Comparison of ENCODE assay signal across 8 cellular contexts in genomic region chr3:49553690-49554634, GRCh38. TPM values are rescaled to one million over a fixed set of nuclear protein-coding genes. Genes with fewer than 3 reads are reported as not detected.
DNase-seq lines count a peak whose midpoint lies in the region; ATAC-seq and TF ChIP-seq lines count a peak whose summit lies in the region.

A gene with protein sequence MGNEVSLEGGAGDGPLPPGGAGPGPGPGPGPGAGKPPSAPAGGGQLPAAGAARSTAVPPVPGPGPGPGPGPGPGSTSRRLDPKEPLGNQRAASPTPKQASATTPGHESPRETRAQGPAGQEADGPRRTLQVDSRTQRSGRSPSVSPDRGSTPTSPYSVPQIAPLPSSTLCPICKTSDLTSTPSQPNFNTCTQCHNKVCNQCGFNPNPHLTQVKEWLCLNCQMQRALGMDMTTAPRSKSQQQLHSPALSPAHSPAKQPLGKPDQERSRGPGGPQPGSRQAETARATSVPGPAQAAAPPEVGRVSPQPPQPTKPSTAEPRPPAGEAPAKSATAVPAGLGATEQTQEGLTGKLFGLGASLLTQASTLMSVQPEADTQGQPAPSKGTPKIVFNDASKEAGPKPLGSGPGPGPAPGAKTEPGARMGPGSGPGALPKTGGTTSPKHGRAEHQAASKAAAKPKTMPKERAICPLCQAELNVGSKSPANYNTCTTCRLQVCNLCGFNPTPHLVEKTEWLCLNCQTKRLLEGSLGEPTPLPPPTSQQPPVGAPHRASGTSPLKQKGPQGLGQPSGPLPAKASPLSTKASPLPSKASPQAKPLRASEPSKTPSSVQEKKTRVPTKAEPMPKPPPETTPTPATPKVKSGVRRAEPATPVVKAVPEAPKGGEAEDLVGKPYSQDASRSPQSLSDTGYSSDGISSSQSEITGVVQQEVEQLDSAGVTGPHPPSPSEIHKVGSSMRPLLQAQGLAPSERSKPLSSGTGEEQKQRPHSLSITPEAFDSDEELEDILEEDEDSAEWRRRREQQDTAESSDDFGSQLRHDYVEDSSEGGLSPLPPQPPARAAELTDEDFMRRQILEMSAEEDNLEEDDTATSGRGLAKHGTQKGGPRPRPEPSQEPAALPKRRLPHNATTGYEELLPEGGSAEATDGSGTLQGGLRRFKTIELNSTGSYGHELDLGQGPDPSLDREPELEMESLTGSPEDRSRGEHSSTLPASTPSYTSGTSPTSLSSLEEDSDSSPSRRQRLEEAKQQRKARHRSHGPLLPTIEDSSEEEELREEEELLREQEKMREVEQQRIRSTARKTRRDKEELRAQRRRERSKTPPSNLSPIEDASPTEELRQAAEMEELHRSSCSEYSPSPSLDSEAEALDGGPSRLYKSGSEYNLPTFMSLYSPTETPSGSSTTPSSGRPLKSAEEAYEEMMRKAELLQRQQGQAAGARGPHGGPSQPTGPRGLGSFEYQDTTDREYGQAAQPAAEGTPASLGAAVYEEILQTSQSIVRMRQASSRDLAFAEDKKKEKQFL (N-terminal part only) (plus strand): TSS chr3:49554477. CDS start chr3:49554603, 126 bp downstream.

- no peaks in the 10 kb centered on the region for H3K79me2 ChIP-seq in neural progenitor cell (ENCODE audit: low read depth)

- peak within 1 kb of the TSS; percentile 1 for H3K27ac ChIP-seq in foreskin keratinocyte
- H3K27ac ChIP-seq in neural progenitor cell = no peak within 1 kb of the TSS
- H3K27ac ChIP-seq in stomach smooth muscle (ENCODE audit: low read length) = peak within 1 kb of the TSS; percentile 66

- peaks cover 11% of the 10 kb centered on the region for H3K27me3 Mint-ChIP-seq in neural progenitor cell (ENCODE audit: insufficient read depth, low read depth)

- TF ChIP-seq CTCF in foreskin keratinocyte (conservative IDR thresholded peaks at IDR 0.05) (no peak), neural progenitor cell (IDR thresholded peaks at IDR 0.05) (no peak)

- H3K36me3 ChIP-seq in H7 (replicated peaks; ENCODE audit: control insufficient read depth, insufficient read depth, low read length) (no peaks in the 10 kb centered on the region), MG63 (no peaks in the 10 kb centered on the region), neural progenitor cell (no peaks in the 10 kb centered on the region), stomach smooth muscle (ENCODE audit: control insufficient read depth in 2 of 2, insufficient read depth in 2 of 2, low read length in 2 of 2) (no peaks in the 10 kb centered on the region)

- peak within 1 kb of the TSS; percentile 86 for H3K4me2 ChIP-seq in neural progenitor cell

- no peaks in the 10 kb centered on the region for H3K9me3 Mint-ChIP-seq in neural progenitor cell

- H3K4me1 ChIP-seq in foreskin keratinocyte = no peaks in the 10 kb centered on the region
- H3K4me1 ChIP-seq in neural progenitor cell = peaks cover 13% of the 10 kb centered on the region
- peaks cover 19% of the 10 kb centered on the region for H3K4me1 ChIP-seq in stomach smooth muscle (ENCODE audit: control insufficient read depth, insufficient read depth, low read length)

- H3K4me1 Mint-ChIP-seq in neural progenitor cell = peaks cover 23% of the 10 kb centered on the region

- H3K36me3 Mint-ChIP-seq in neural progenitor cell = peaks cover 3% of the 10 kb centered on the region

- H3K9ac ChIP-seq in neural progenitor cell (peak within 1 kb of the TSS; percentile 23), stomach smooth muscle (ENCODE audit: low read length in 2 of 2) (peak within 1 kb of the TSS; percentile 73 to 80)

- H4K20me1 ChIP-seq in neural progenitor cell (ENCODE audit: low read depth) = peaks cover 12% of the 10 kb centered on the region

- peak within 1 kb of the TSS; percentile 99 for H3K4me3 Mint-ChIP-seq in neural progenitor cell

- no peaks in the 10 kb centered on the region for H3K9me3 ChIP-seq in MG63
- no peaks in the 10 kb centered on the region for H3K9me3 ChIP-seq in neural progenitor cell (ENCODE audit: low read depth)
- no peaks in the 10 kb centered on the region for H3K9me3 ChIP-seq in stomach smooth muscle (ENCODE audit: control insufficient read depth in 2 of 2, low read length in 2 of 2)

- H2AFZ ChIP-seq in neural progenitor cell (replicated peaks) = peak within 1 kb of the TSS; percentile 81

- peak; percentile 72 for ATAC-seq in foreskin keratinocyte

- H3K27me3 ChIP-seq in H7 (ENCODE audit: control insufficient read depth, insufficient read depth, low read length) = peaks cover 6% of the 10 kb centered on the region
- H3K27me3 ChIP-seq in MG63 = no peaks in the 10 kb centered on the region
- H3K27me3 ChIP-seq in foreskin keratinocyte = peaks cover 41% of the 10 kb centered on the region
- H3K27me3 ChIP-seq in neural progenitor cell = peaks cover 23% of the 10 kb centered on the region
- H3K27me3 ChIP-seq in stomach smooth muscle (ENCODE audit: control insufficient read depth in 1 of 2, insufficient read depth in 2 of 2, low read length in 2 of 2) = no peaks in the 10 kb centered on the region

- H3K27ac Mint-ChIP-seq in neural progenitor cell = peak within 1 kb of the TSS; percentile 99

- DNase-seq in EH (ENCODE audit: low read depth) = peak; percentile 89
- DNase-seq in H7 = peak; percentile 100
- DNase-seq in MG63 = peak; percentile 78
- DNase-seq in SHP77 treated with DMSO at 0.1 percent for 48 hours (lab: John Stamatoyannopoulos, UW) = peak; percentile 75
- DNase-seq in activated gamma-delta T cell treated with anti-CD3 and anti-CD28 coated beads, Interleukin-2, amount 50 U/mL, for 16 hours (ENCODE audit: low read depth) = peak; percentile 88
- peak; percentile 32 to 53 for DNase-seq in foreskin keratinocyte
- DNase-seq in neural progenitor cell (ENCODE audit: low spot score) = peak; percentile 97

- H3K4me3 ChIP-seq in H7 (ENCODE audit: insufficient read depth, low read depth, low read length) = peak within 1 kb of the TSS; percentile 81
- H3K4me3 ChIP-seq in MG63 = peak within 1 kb of the TSS; percentile 70
- peak within 1 kb of the TSS; percentile 76 for H3K4me3 ChIP-seq in neural progenitor cell
- H3K4me3 ChIP-seq in stomach smooth muscle (ENCODE audit: low read length in 2 of 2) = peak within 1 kb of the TSS; percentile 81 to 87

- peaks cover 22% of the 10 kb centered on the region for H3F3A ChIP-seq in neural progenitor cell (ENCODE audit: low read depth)

RNA-seq across cellular contexts. Expression of the gene that starts here (rescaled TPM):
- 0.52 and 1.1 TPM in 2 replicates for total RNA-seq in H7 (2014; rRNA removed; shearing (Covaris generic))
- total RNA-seq in MG63 (2014; rRNA removed; shearing (Covaris generic); ENCODE audit: low replicate concordance) = 0.05 and 0.23 TPM in 2 replicates
- total RNA-seq in foreskin keratinocyte (0.07 TPM in 2 replicates), neural progenitor cell (ENCODE audit: low replicate concordance) (0.17 and 0.53 TPM in 2 replicates)
- 0.02 and 0.03 TPM in 2 replicates for polyA plus RNA-seq in foreskin keratinocyte

Comparison
In these comparisons a context has a peak if more than half of its experiments do, and no peak if none do; other contexts are left out.
1. Peak in DNase-seq and H3K4me3 ChIP-seq in MG63; RNA of the gene not detected or under 1 TPM.
2. Peak in DNase-seq, ATAC-seq and H3K27ac ChIP-seq in foreskin keratinocyte; RNA of the gene not detected or under 1 TPM.
3. Peak in DNase-seq, H3K4me3 ChIP-seq, H3K9ac ChIP-seq and H3K4me2 ChIP-seq in neural progenitor cell; RNA of the gene not detected or under 1 TPM.
4. DNase-seq: peak in every context shown above with its lines; median percentile 100 in H7; 97 in neural progenitor cell; 89 in EH; 88 in activated gamma-delta T cell treated with anti-CD3 and anti-CD28 coated beads, Interleukin-2, amount 50 U/mL, for 16 hours; 78 in MG63; 75 in SHP77 treated with DMSO at 0.1 percent for 48 hours; 42 in foreskin keratinocyte.